25 cellular contexts compared by ENCODE assay signal in genomic region chr3:13394363-13394762, GRCh38. TPM values are rescaled to one million over a fixed set of nuclear protein-coding genes. Genes with fewer than 3 reads are reported as not detected.
"Had no signal": no experiment of that assay in that cellular context is flagged by ENCODE, and none has a peak within 500 bp of the region (broad histone marks: within the 10 kb centered on the region; RNA-seq: fewer than 3 reads in every experiment).

No MANE protein-coding gene starts in this region.

- H2AFZ ChIP-seq: hepatocyte had no signal

- H3K27ac Mint-ChIP-seq: nephron progenitor cell had no signal

- DNase-seq: colonic mucosa; dermis blood vessel endothelial cell; effector memory CD4-positive, alpha-beta T cell; foreskin keratinocyte; heart left ventricle; left cardiac atrium; left ventricle myocardium inferior; lower lobe of right lung; naive thymus-derived CD8-positive, alpha-beta T cell; nephron progenitor cell; nucleus accumbens; spleen; stimulated activated naive CD4-positive, alpha-beta T cell; stimulated activated naive CD8-positive, alpha-beta T cell treated with anti-CD3 and anti-CD28 coated beads, Interleukin-15, amount 100 ng/mL, for 72 hours; transverse colon had no signal

- H3K4me1 ChIP-seq: colonic mucosa, esophagus muscularis mucosa, foreskin keratinocyte, gastroesophageal sphincter, heart left ventricle, left ventricle myocardium inferior, lower lobe of right lung, prostate gland, right atrium auricular region, spleen, suprapubic skin, transverse colon, vagina had no signal

- H3K4me2 ChIP-seq: hepatocyte had no signal

- H3K4me3 ChIP-seq: colonic mucosa, esophagus muscularis mucosa, gastroesophageal sphincter, heart left ventricle, hepatocyte, left ventricle myocardium inferior, lower lobe of right lung, prostate gland, right atrium auricular region, skin epidermis, spleen, suprapubic skin, transverse colon, vagina had no signal

- H3K79me2 ChIP-seq: hepatocyte had no signal

- FAIRE-seq: endothelial cell of umbilical vein had no signal

- H3K27me3 Mint-ChIP-seq: naive thymus-derived CD8-positive, alpha-beta T cell; stimulated activated naive CD8-positive, alpha-beta T cell treated with anti-CD3 and anti-CD28 coated beads, Interleukin-15, amount 100 ng/mL, for 72 hours had no signal

- H3K4me1 Mint-ChIP-seq: nephron progenitor cell had no signal

- H3K9me3 ChIP-seq: colonic mucosa, esophagus muscularis mucosa, gastroesophageal sphincter, heart left ventricle, left ventricle myocardium inferior, lower lobe of right lung, prostate gland, right atrium auricular region, spleen, suprapubic skin, transverse colon, vagina had no signal

- H3K27ac ChIP-seq: colonic mucosa, esophagus muscularis mucosa, foreskin keratinocyte, gastroesophageal sphincter, heart left ventricle, hepatocyte, left ventricle myocardium inferior, lower lobe of right lung, prostate gland, right atrium auricular region, skin epidermis, spleen, suprapubic skin, transverse colon, vagina had no signal

- ATAC-seq: foreskin keratinocyte; gastroesophageal sphincter; heart left ventricle; left cardiac atrium; lower lobe of right lung; naive thymus-derived CD8-positive, alpha-beta T cell; stimulated activated naive CD8-positive, alpha-beta T cell treated with anti-CD3 and anti-CD28 coated beads, Interleukin-15, amount 100 ng/mL, for 72 hours had no signal

- H3K27me3 ChIP-seq: colonic mucosa, esophagus muscularis mucosa, gastroesophageal sphincter, heart left ventricle, hepatocyte, right atrium auricular region, spleen, suprapubic skin, transverse colon, vagina had no signal

- H3K9me3 Mint-ChIP-seq: naive thymus-derived CD8-positive, alpha-beta T cell; nephron progenitor cell; stimulated activated naive CD8-positive, alpha-beta T cell treated with anti-CD3 and anti-CD28 coated beads, Interleukin-15, amount 100 ng/mL, for 72 hours had no signal

- H3K4me3 Mint-ChIP-seq: naive thymus-derived CD8-positive, alpha-beta T cell; nephron progenitor cell; stimulated activated naive CD8-positive, alpha-beta T cell treated with anti-CD3 and anti-CD28 coated beads, Interleukin-15, amount 100 ng/mL, for 72 hours had no signal

- H3K36me3 ChIP-seq: colonic mucosa, left ventricle myocardium inferior, prostate gland, right atrium auricular region, suprapubic skin, transverse colon, vagina had no signal

RNA-seq across cellular contexts. Expression of gene NUP210, which starts 25.8 kb away (rescaled TPM):
- total RNA-seq: foreskin keratinocyte, myocyte had no signal
- polyA plus RNA-seq: foreskin keratinocyte had no signal
